8 cellular contexts compared by ENCODE assay signal in genomic region chr10:63266337-63267327, GRCh38.
DNase-seq lines count a peak whose midpoint lies in the region; ATAC-seq, FAIRE-seq and TF ChIP-seq lines count a peak whose summit lies in the region.

No MANE protein-coding gene starts in this region.

- peaks cover under 1% of the 10 kb centered on the region; the same call in 1 of the 2 replicates for H3K36me3 Mint-ChIP-seq in HFFc6 (ENCODE audit: low read depth)

- SMC1A ChIA-PET in GM12878 (lab: Charles Lee; ENCODE audit: uncharacterized antibody, unreplicated experiment): interaction anchor here (0.6 to 6.8 kb wide), 22 partner anchors 9 to 361 kb away, joined by 3 to 68 read pairs (median 5); no protein-coding TSS in a partner anchor

- TF ChIP-seq RAD21 in GM12878 (IDR thresholded peaks at IDR 0.05; ENCODE audit: insufficient read depth, low read depth, low read length) (no peak), liver (IDR thresholded peaks at IDR 0.05) (no peak)

- POLR2A ChIA-PET in GM12878 (lab: Charles Lee): interaction anchor here (1.0 to 1.9 kb wide), 4 partner anchors 20 to 363 kb away, joined by 3 to 7 read pairs (median 4); no protein-coding TSS in a partner anchor

- in situ Hi-C loops in GM12878 (cut with MboI): no loop called here

- TF ChIP-seq EP300 in GM12878 (IDR thresholded peaks at IDR 0.05; ENCODE audit: borderline replicate concordance in 1 of 2, control insufficient read depth in 1 of 2, low read depth in 2 of 2, low read length in 2 of 2): no peak

- peak overlapping the region; percentile 84 for H3K9ac ChIP-seq in GM12878 (ENCODE audit: control insufficient read depth, insufficient read depth, low read length)
- H3K9ac ChIP-seq in liver (ENCODE audit: low read depth in 1 of 2, low read length in 2 of 2): peak overlapping the region; percentile 92 to 94

- H2AFZ ChIP-seq in GM12878 (ENCODE audit: control insufficient read depth, low read depth, low read length): no peak overlapping the region

- under 1% methylated on average over 6 of the region's 6 CpGs for WGBS in GM12878 (ENCODE audit: insufficient coverage, insufficient replicate concordance, low lambda C conversion rate, missing lambda C conversion rate)
- WGBS in liver: 2% methylated on average over 6 of the region's 6 CpGs

- no peak for TF ChIP-seq POLR2A in GM12878 (IDR thresholded peaks at IDR 0.05; ENCODE audit: low read depth, low read length)

- RAD21 ChIA-PET in GM12878 (lab: Charles Lee; ENCODE audit: unreplicated experiment): interaction anchor here (0.8 to 4.6 kb wide), 23 partner anchors 9 to 454 kb away, joined by 3 to 67 read pairs (median 6); partner anchors contain the start of gene JMJD1C

- H3K36me3 ChIP-seq in GM12878 (ENCODE audit: control insufficient read depth in 2 of 2, insufficient read depth in 2 of 2, low read length in 1 of 2) (no peaks in the 10 kb centered on the region), liver (ENCODE audit: control insufficient read depth in 4 of 4, insufficient read depth in 3 of 4, low read depth in 1 of 4, low read length in 3 of 4) (no peaks in the 10 kb centered on the region)

- H3K4me1 Mint-ChIP-seq in HFFc6 (ENCODE audit: low read depth): peaks cover 33% of the 10 kb centered on the region

- no peaks in the 10 kb centered on the region for H4K20me1 ChIP-seq in GM12878 (ENCODE audit: control insufficient read depth, insufficient read depth)

- peak overlapping the region; percentile 96 for H3K4me3 Mint-ChIP-seq in HFFc6

- no peak for FAIRE-seq in GM12878 (lab: Jason Lieb, UNC)

- TF ChIP-seq CTCF in AG09309 (IDR thresholded peaks at IDR 0.05; ENCODE audit: control insufficient read depth, insufficient read depth, low read depth, low read length, missing control alignments) (no peak), HFFc6 (IDR thresholded peaks at IDR 0.05) (no peak), GM12878 (IDR thresholded peaks at IDR 0.05 in 2 of 3, conservative IDR thresholded peaks at IDR 0.05 in 1 of 3; ENCODE audit: control insufficient read depth in 2 of 3, extremely low read depth in 1 of 3, insufficient read depth in 1 of 3, low read depth in 3 of 3, low read length in 3 of 3) (no peak), liver (IDR thresholded peaks at IDR 0.05; ENCODE audit: low read depth, low read length, missing input control) (no peak)

- intact Hi-C loops in GM12878 (cut with micrococcal nuclease; ENCODE audit: unreplicated experiment): loop anchor here (5.0 kb wide), 3 partner anchors 111 to 256 kb away; partner anchors contain the start of genes JMJD1C and REEP3

- peak overlapping the region; percentile 30 for H3K4me2 ChIP-seq in GM12878 (ENCODE audit: control insufficient read depth, insufficient read depth)

- H3K79me2 ChIP-seq in GM12878 (ENCODE audit: control insufficient read depth, insufficient read depth, low read length): peaks cover 90% of the 10 kb centered on the region

- no peaks in the 10 kb centered on the region for H3K27me3 ChIP-seq in GM12878 (replicated peaks in 1 of 2; ENCODE audit: control insufficient read depth in 2 of 2, insufficient read depth in 2 of 2, low read length in 1 of 2)
- H3K27me3 ChIP-seq in liver (ENCODE audit: control insufficient read depth in 4 of 4, insufficient read depth in 4 of 4, low read length in 3 of 4): no peaks in the 10 kb centered on the region

- peak overlapping the region; percentile 56 for H3K4me3 ChIP-seq in AG09309 (ENCODE audit: control insufficient read depth, low read depth, low read length)
- peak overlapping the region; percentile 75 for H3K4me3 ChIP-seq in GM12878
- H3K4me3 ChIP-seq in liver (ENCODE audit: low read depth in 1 of 3, low read length in 3 of 3): peak overlapping the region; percentile 64 to 89 (median 79)

- no peak; the same call in 2 of the 3 replicates for ATAC-seq in GM12878
- ATAC-seq in HG03521 (IDR thresholded peaks at IDR 0.05; ENCODE audit: unreplicated experiment): no peak
- no peak for ATAC-seq in HG02759 (IDR thresholded peaks at IDR 0.05; ENCODE audit: unreplicated experiment)
- ATAC-seq in HG03442 (IDR thresholded peaks at IDR 0.05; ENCODE audit: unreplicated experiment): no peak

- peaks cover 5% of the 10 kb centered on the region; the same call in 1 of the 2 replicates for H3K27me3 Mint-ChIP-seq in HFFc6 (ENCODE audit: insufficient read depth)

- H3K27ac ChIP-seq in GM12878 (ENCODE audit: control insufficient read depth, insufficient read depth) (peak overlapping the region; percentile 80), liver (ENCODE audit: low read depth in 1 of 2, low read length in 2 of 2) (peak overlapping the region; percentile 56 to 80)

- no peaks in the 10 kb centered on the region for H3K9me3 Mint-ChIP-seq in HFFc6

- BruUV-seq in GM12878 (replicated peaks; lab: Mats Ljungman, UMichigan): no TSS peak

- H3K9me3 ChIP-seq in GM12878 (replicated peaks; ENCODE audit: control insufficient read depth, insufficient read depth, low read length): no peaks in the 10 kb centered on the region
- H3K9me3 ChIP-seq in liver (ENCODE audit: control insufficient read depth in 4 of 4, low read length in 3 of 4): no peaks in the 10 kb centered on the region

- CTCF ChIA-PET in GM12878 (lab: Yijun Ruan, JAX): interaction anchor here (0.7 to 5.9 kb wide), 13 partner anchors 9 to 453 kb away, joined by 3 to 33 read pairs (median 4); no protein-coding TSS in a partner anchor

- peaks cover 18% of the 10 kb centered on the region for H3K4me1 ChIP-seq in GM12878 (ENCODE audit: control insufficient read depth, insufficient read depth, low read length)
- peaks cover 3 to 25% (median 18%) of the 10 kb centered on the region in 4 donors for H3K4me1 ChIP-seq in liver (ENCODE audit: control insufficient read depth in 4 of 4, insufficient read depth in 4 of 4, low read length in 3 of 4)

- DNase-seq in AG09309 (ENCODE audit: low read depth): no peak
- no peak for DNase-seq in HFFc6
- DNase-seq in GM12878 (ENCODE audit: low read depth, low spot score): no peak
- DNase-seq in NCI-H2196 treated with DMSO at 0.1 percent for 48 hours (lab: John Stamatoyannopoulos, UW; ENCODE audit: unreplicated experiment): no peak

- H3K27ac Mint-ChIP-seq in HFFc6: peak overlapping the region; percentile 98

TF ChIP-seq in GM12878, 131 proteins besides CTCF, POLR2A, EP300 and RAD21 (continues in another document):
- TF ChIP-seq ETV6 (conservative IDR thresholded peaks at IDR 0.05 in 1 of 2, IDR thresholded peaks at IDR 0.05 in 1 of 2; ENCODE audit: borderline replicate concordance in 1 of 2, low read depth in 1 of 2) (no peak), RAD51 (IDR thresholded peaks at IDR 0.05) (no peak), ZBED1 (IDR thresholded peaks at IDR 0.05; ENCODE audit: borderline replicate concordance) (no peak), E2F8 (IDR thresholded peaks at IDR 0.05; ENCODE audit: low read depth, partially characterized antibody) (no peak), DPF2 (IDR thresholded peaks at IDR 0.05) (no peak), FOXK2 (IDR thresholded peaks at IDR 0.05) (no peak), BACH1 (IDR thresholded peaks at IDR 0.05; ENCODE audit: borderline replicate concordance) (no peak)

TF ChIP-seq in liver, 16 proteins besides CTCF, POLR2A, EP300 and RAD21 (continues in another document):
- TF ChIP-seq RXRA (IDR thresholded peaks at IDR 0.05) (no peak), ATF3 (IDR thresholded peaks at IDR 0.05) (no peak), YY1 (IDR thresholded peaks at IDR 0.05) (no peak), REST (IDR thresholded peaks at IDR 0.05) (no peak), FOXA1 (IDR thresholded peaks at IDR 0.05) (no peak), TAF1 (conservative IDR thresholded peaks at IDR 0.05) (no peak), SP1 (IDR thresholded peaks at IDR 0.05) (no peak), HNF4G (IDR thresholded peaks at IDR 0.05) (no peak), EGR1 (IDR thresholded peaks at IDR 0.05; ENCODE audit: low read depth in 2 of 2) (no peak), FOXA2 (IDR thresholded peaks at IDR 0.05) (no peak), JUND (IDR thresholded peaks at IDR 0.05) (no peak), HNF4A (conservative IDR thresholded peaks at IDR 0.05) (no peak)
